In the genomic region with DNA sequence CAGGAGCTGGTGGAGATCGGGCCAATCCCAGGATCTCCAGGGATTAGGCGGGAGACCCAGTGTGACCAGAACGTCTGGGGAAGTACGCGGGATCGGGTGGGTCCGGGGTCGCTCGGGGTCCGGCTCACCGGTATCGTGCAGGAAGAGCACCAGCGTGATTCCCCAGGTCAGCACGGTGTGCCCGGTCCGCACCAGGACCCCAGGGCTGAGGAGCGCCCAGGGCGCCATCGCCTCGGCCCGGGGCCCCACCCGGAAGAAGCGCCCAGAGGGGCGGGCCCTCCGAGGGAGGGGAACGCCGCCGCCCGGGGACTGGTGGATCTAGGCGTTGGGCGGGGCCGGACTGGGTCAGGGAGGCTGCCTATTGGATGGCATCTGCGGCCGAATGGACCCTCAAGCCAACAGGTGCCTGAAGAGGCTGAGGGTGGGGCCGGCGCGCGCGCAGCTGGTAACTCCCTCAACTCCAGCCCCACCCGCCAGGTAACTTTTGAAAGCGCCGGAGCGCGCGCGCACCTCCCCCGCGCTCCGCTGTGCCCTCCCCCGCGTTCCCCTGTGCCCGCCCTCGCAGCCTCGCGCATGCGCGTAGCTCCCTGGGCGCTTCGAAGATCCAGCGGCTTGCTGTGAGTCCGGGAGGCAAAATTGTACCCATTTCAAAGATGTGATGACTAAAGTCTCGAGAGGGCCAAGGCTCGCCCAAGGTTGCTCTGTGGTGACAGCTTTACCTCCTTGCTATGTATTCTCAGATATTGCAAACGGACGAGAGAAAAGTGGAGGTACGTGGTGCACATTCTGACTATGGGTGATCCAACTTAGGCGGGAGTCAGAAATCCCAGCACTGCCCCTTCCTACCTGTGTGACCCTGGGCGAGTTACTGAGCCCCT, we compare ENCODE assay signal across 8 cellular contexts. TPM values are rescaled to one million over a fixed set of nuclear protein-coding genes. Genes with fewer than 3 reads are reported as not detected.
DNase-seq lines count a peak whose midpoint lies in the region; ATAC-seq and TF ChIP-seq lines count a peak whose summit lies in the region.

A gene with protein sequence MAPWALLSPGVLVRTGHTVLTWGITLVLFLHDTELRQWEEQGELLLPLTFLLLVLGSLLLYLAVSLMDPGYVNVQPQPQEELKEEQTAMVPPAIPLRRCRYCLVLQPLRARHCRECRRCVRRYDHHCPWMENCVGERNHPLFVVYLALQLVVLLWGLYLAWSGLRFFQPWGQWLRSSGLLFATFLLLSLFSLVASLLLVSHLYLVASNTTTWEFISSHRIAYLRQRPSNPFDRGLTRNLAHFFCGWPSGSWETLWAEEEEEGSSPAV (minus strand): TSS at position 262 of the 878 bp plus-strand sequence. CDS start 34 bp downstream, at position 228.

- no peaks in the 10 kb centered on the region for H3K79me2 ChIP-seq in PC-9 (ENCODE audit: low read depth)

- H3K9me3 ChIP-seq in PC-9 (ENCODE audit: insufficient read depth, low read depth) (no peaks in the 10 kb centered on the region), mucosa of rectum (ENCODE audit: control insufficient read depth in 2 of 2, low read length in 2 of 2) (no peaks in the 10 kb centered on the region)

- H3K4me3 ChIP-seq in Jurkat, Clone E6-1 (ENCODE audit: low read length): peak within 1 kb of the TSS; percentile 97
- H3K4me3 ChIP-seq in PC-9: peak within 1 kb of the TSS; percentile 80
- peak within 1 kb of the TSS; percentile 89 to 93 for H3K4me3 ChIP-seq in mucosa of rectum (ENCODE audit: low read length in 2 of 2)

- H3K9ac ChIP-seq in mucosa of rectum (ENCODE audit: low read depth in 1 of 2, low read length in 2 of 2): peak within 1 kb of the TSS; percentile 93 to 97

- peak within 1 kb of the TSS; percentile 78 for H3K4me2 ChIP-seq in PC-9

- H2AFZ ChIP-seq in PC-9: peak within 1 kb of the TSS; percentile 89

- H3K9me2 ChIP-seq in PC-9 (ENCODE audit: insufficient read depth): no peaks in the 10 kb centered on the region

- no peaks in the 10 kb centered on the region; the same call in 1 of the 2 replicates for H4K20me1 ChIP-seq in PC-9 (ENCODE audit: insufficient read depth)

- DNase-seq in DMS153 (lab: John Stamatoyannopoulos, UW): peak; percentile 98
- DNase-seq in Jurkat, Clone E6-1 (ENCODE audit: low read depth, low spot score): peak; percentile 98
- peak; percentile 95 to 100 for DNase-seq in PC-9
- peak; percentile 98 for DNase-seq in activated T-cell treated with anti-CD3 and anti-CD28 coated beads, Interleukin-2, amount 50 U/mL, for 1 hour
- DNase-seq in erythroblast (lab: John Stamatoyannopoulos, UW): peak; percentile 96
- peak; percentile 99 for DNase-seq in stimulated activated CD8-positive, alpha-beta memory T cell treated with anti-CD3 and anti-CD28 coated beads, Interleukin-4, amount 100 ng/mL, for 48 hours

- peaks cover 19% of the 10 kb centered on the region; the same call in 1 of the 2 replicates for H3F3A ChIP-seq in PC-9 (ENCODE audit: insufficient read depth, low read depth)

- TF ChIP-seq CTCF in PC-9 (conservative IDR thresholded peaks at IDR 0.05): no peak

- ATAC-seq in GM21619 (IDR thresholded peaks at IDR 0.05; ENCODE audit: unreplicated experiment): peak; percentile 93

- H3K36me3 ChIP-seq in PC-9 (ENCODE audit: low read depth): no peaks in the 10 kb centered on the region
- peaks cover 9 to 15% of the 10 kb centered on the region in 2 donors for H3K36me3 ChIP-seq in mucosa of rectum (ENCODE audit: control insufficient read depth in 2 of 2, insufficient read depth in 2 of 2, low read length in 2 of 2)

- H3K27me3 ChIP-seq in PC-9 (ENCODE audit: insufficient read depth, low read depth) (no peaks in the 10 kb centered on the region), mucosa of rectum (ENCODE audit: control insufficient read depth in 2 of 2, insufficient read depth in 2 of 2, low read length in 2 of 2) (no peaks in the 10 kb centered on the region)

- H3K4me1 ChIP-seq in PC-9 (replicated peaks; ENCODE audit: insufficient read depth) (no peaks in the 10 kb centered on the region), mucosa of rectum (ENCODE audit: control insufficient read depth in 2 of 2, insufficient read depth in 2 of 2, low read length in 2 of 2) (peaks cover 18 to 21% of the 10 kb centered on the region in 2 donors)

- no TSS peak for BruUV-seq in PC-9 (replicated peaks; lab: Mats Ljungman, UMichigan)

- no peak within 1 kb of the TSS for H3K27ac ChIP-seq in PC-9
- H3K27ac ChIP-seq in mucosa of rectum (ENCODE audit: low read depth in 2 of 2, low read length in 2 of 2): peak within 1 kb of the TSS; percentile 76 to 81

- TF ChIP-seq POLR2A in erythroblast (IDR thresholded peaks at IDR 0.05; ENCODE audit: low read length): peak; percentile 91

- CTCF ChIA-PET in PC-9 (lab: Charles Lee): interaction anchor here (0.6 to 1.3 kb wide), 6 partner anchors 9 to 303 kb away, joined by 3 to 16 read pairs (median 7); a partner anchor contains a TSS

- POLR2A ChIA-PET in PC-9 (lab: Charles Lee; ENCODE audit: unreplicated experiment): interaction anchor here (0.6 to 1.1 kb wide), 8 partner anchors 19 to 733 kb away, joined by 3 to 16 read pairs (median 5); no protein-coding TSS in a partner anchor

- intact Hi-C loops in PC-9 (cut with micrococcal nuclease; ENCODE audit: unreplicated experiment): loop anchor here (1.0 to 10.0 kb wide), 5 partner anchors 40 to 91 kb away; a partner anchor contains a TSS

RNA-seq across cellular contexts. Expression of the gene that starts here (rescaled TPM):
- 58.0 TPM for polyA plus RNA-seq in Jurkat, Clone E6-1 (2012; ENCODE audit: insufficient read depth, insufficient read length)
- 102 and 133 TPM in 2 replicates for total RNA-seq in PC-9 (2021)
